12 cellular contexts compared by ENCODE assay signal in the genomic region with DNA sequence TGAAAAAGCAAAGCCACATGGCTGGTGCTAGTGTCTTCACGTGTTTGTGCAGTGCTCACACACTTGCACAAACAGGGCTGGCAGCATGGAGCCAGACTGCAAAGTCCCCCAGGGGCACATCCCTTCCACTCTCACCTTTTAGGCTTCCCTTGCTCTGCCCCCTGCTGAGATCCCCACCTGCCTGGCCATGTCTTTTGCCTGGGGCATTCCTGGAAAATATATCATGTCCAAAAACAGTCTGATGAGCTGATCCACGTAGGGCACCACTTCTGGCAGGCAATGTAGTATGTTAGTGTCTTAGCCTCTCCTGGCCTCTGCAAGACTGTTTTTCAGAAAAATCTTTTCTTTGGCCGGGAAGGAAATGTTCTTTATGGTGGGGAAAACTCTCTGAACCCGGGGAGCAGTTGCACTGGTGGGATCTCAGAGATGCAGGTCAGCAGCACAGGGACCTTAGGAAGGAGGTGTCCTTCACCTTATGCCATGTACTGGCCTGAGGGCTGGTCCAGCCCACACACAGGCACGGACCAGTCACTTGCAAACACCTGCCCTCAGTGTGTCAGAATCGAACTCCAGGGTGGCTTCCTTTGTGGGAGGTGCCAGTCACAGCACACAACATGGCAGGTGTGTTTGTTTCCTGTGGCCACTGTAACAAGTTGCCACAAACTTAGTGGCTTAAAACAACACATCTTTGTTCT. TPM values are rescaled to one million over a fixed set of nuclear protein-coding genes. Genes with fewer than 3 reads are reported as not detected.
DNase-seq lines count a peak whose midpoint lies in the region; ATAC-seq, FAIRE-seq and TF ChIP-seq lines count a peak whose summit lies in the region.
"Had no signal": no experiment of that assay in that cellular context is flagged by ENCODE, and none has a peak within 500 bp of the region (broad histone marks: within the 10 kb centered on the region; RNA-seq: fewer than 3 reads in every experiment).

No MANE protein-coding gene starts in this region.

- peaks cover 7% of the 10 kb centered on the region for H3K36me3 Mint-ChIP-seq in stimulated activated naive CD8-positive, alpha-beta T cell treated with anti-CD3 and anti-CD28 coated beads, Interleukin-15, Interleukin-2, amounts not matched to agents 100 ng/mL and 50 ng/mL, for 24 hours (ENCODE audit: low read depth)
- H3K36me3 Mint-ChIP-seq in T-helper 2 cell treated with Interferon-gamma antibody and Interleukin-4, amounts not matched to agents 5 μg/mL and 100 μg/mL, for 36 hours (ENCODE audit: low read depth): peaks cover 12% of the 10 kb centered on the region

- TF ChIP-seq CTCF in keratinocyte (optimal IDR thresholded peaks at IDR 0.05 in 1 of 3, IDR thresholded peaks at IDR 0.05 in 1 of 3, conservative IDR thresholded peaks at IDR 0.05 in 1 of 3; ENCODE audit: extremely low read depth in 1 of 3, insufficient read depth in 2 of 3, low read length in 3 of 3): no peak

- H3K9me3 ChIP-seq in keratinocyte (ENCODE audit: control insufficient read depth, low read depth, low read length): no peaks in the 10 kb centered on the region

- ATAC-seq in stimulated activated naive CD8-positive, alpha-beta T cell treated with anti-CD3 and anti-CD28 coated beads, Interleukin-15, Interleukin-2, amounts not matched to agents 100 U/mL and 50 U/mL, for 24 hours: no peak
- ATAC-seq in GM21381 (IDR thresholded peaks at IDR 0.05; ENCODE audit: unreplicated experiment): no peak
- ATAC-seq: left colon had no signal

- peaks cover 51% of the 10 kb centered on the region for H3K4me1 Mint-ChIP-seq in stimulated activated naive CD8-positive, alpha-beta T cell treated with anti-CD3 and anti-CD28 coated beads, Interleukin-15, Interleukin-2, amounts not matched to agents 100 ng/mL and 50 ng/mL, for 24 hours (ENCODE audit: low read depth)
- peaks cover 10% of the 10 kb centered on the region for H3K4me1 Mint-ChIP-seq in T-helper 2 cell treated with Interferon-gamma antibody and Interleukin-4, amounts not matched to agents 5 μg/mL and 100 μg/mL, for 36 hours (ENCODE audit: low read depth)

- peaks cover 19 to 43% of the 10 kb centered on the region in 2 experiments for H3K36me3 ChIP-seq in keratinocyte (ENCODE audit: control insufficient read depth in 2 of 2, extremely low read depth in 1 of 2, insufficient read depth in 2 of 2, low read length in 2 of 2)
- H3K36me3 ChIP-seq: neural progenitor cell had no signal

- H3K27ac ChIP-seq in keratinocyte (ENCODE audit: control insufficient read depth, insufficient read depth, low read length): peak overlapping the region; percentile 15
- H3K27ac ChIP-seq: neural progenitor cell had no signal

- H2AFZ ChIP-seq in keratinocyte (ENCODE audit: control insufficient read depth, low read length): no peak overlapping the region
- H2AFZ ChIP-seq: neural progenitor cell had no signal

- peaks cover 24% of the 10 kb centered on the region for H4K20me1 ChIP-seq in keratinocyte (ENCODE audit: control insufficient read depth, extremely low read depth, insufficient read depth, low read length)

- H3K4me2 ChIP-seq in keratinocyte (ENCODE audit: control insufficient read depth, extremely low read depth, insufficient read depth, low read depth, low read length): no peak overlapping the region
- H3K4me2 ChIP-seq: neural progenitor cell had no signal

- peaks cover 7% of the 10 kb centered on the region for H3K9me1 ChIP-seq in keratinocyte (ENCODE audit: control insufficient read depth, extremely low read depth, insufficient read depth, low read length)

- H3K79me2 ChIP-seq in keratinocyte (ENCODE audit: control insufficient read depth, insufficient read depth, low read length): peaks cover 74% of the 10 kb centered on the region

- H3K4me3 ChIP-seq in keratinocyte (ENCODE audit: control insufficient read depth in 2 of 3, extremely low read depth in 1 of 3, insufficient read depth in 2 of 3, low read depth in 1 of 3, low read length in 3 of 3): no peak overlapping the region
- H3K4me3 ChIP-seq: neural progenitor cell had no signal

- H3K27me3 ChIP-seq in keratinocyte (ENCODE audit: control insufficient read depth, extremely low read depth, insufficient read depth, low read length): no peaks in the 10 kb centered on the region
- H3K27me3 ChIP-seq: neural progenitor cell had no signal

- peaks cover 38% of the 10 kb centered on the region for H3K4me1 ChIP-seq in keratinocyte (ENCODE audit: control insufficient read depth, extremely low read depth, insufficient read depth, low read length)

- no peaks in the 10 kb centered on the region for H3K27me3 Mint-ChIP-seq in stimulated activated naive CD8-positive, alpha-beta T cell treated with anti-CD3 and anti-CD28 coated beads, Interleukin-15, Interleukin-2, amounts not matched to agents 100 ng/mL and 50 ng/mL, for 24 hours
- no peaks in the 10 kb centered on the region for H3K27me3 Mint-ChIP-seq in T-helper 2 cell treated with Interferon-gamma antibody and Interleukin-4, amounts not matched to agents 5 μg/mL and 100 μg/mL, for 36 hours (ENCODE audit: low read depth)

- H3K4me3 Mint-ChIP-seq in stimulated activated naive CD8-positive, alpha-beta T cell treated with anti-CD3 and anti-CD28 coated beads, Interleukin-15, Interleukin-2, amounts not matched to agents 100 ng/mL and 50 ng/mL, for 24 hours: no peak overlapping the region
- H3K4me3 Mint-ChIP-seq in T-helper 2 cell treated with Interferon-gamma antibody and Interleukin-4, amounts not matched to agents 5 μg/mL and 100 μg/mL, for 36 hours: no peak overlapping the region
- H3K4me3 Mint-ChIP-seq: neural progenitor cell had no signal

- DNase-seq in stimulated activated naive CD8-positive, alpha-beta T cell treated with anti-CD3 and anti-CD28 coated beads, Interleukin-15, Interleukin-2, amounts not matched to agents 100 U/mL and 50 U/mL, for 24 hours: no peak
- DNase-seq in T-helper 2 cell treated with Interferon-gamma antibody and Interleukin-4, amounts not matched to agents 5 μg/mL and 100 μg/mL, for 36 hours (ENCODE audit: low spot score): no peak
- DNase-seq in keratinocyte (ENCODE audit: low read depth, low spot score): no peak
- no peak for DNase-seq in CD1c-positive myeloid dendritic cell (ENCODE audit: extremely low spot score)
- no peak for DNase-seq in inferior parietal cortex (ENCODE audit: extremely low spot score)
- DNase-seq in stimulated activated naive CD4-positive, alpha-beta T cell treated with Interleukin-2 at 50 U/mL for 16 hours (lab: John Stamatoyannopoulos, UW): no peak
- DNase-seq: KG1, NCI-H446 had no signal

- peak overlapping the region; percentile 70 for H3K27ac Mint-ChIP-seq in stimulated activated naive CD8-positive, alpha-beta T cell treated with anti-CD3 and anti-CD28 coated beads, Interleukin-15, Interleukin-2, amounts not matched to agents 100 ng/mL and 50 ng/mL, for 24 hours
- peak overlapping the region; percentile 82 for H3K27ac Mint-ChIP-seq in T-helper 2 cell treated with Interferon-gamma antibody and Interleukin-4, amounts not matched to agents 5 μg/mL and 100 μg/mL, for 36 hours

- FAIRE-seq in keratinocyte (lab: Jason Lieb, UNC): peak; percentile 56

- no peaks in the 10 kb centered on the region for H3K9me3 Mint-ChIP-seq in stimulated activated naive CD8-positive, alpha-beta T cell treated with anti-CD3 and anti-CD28 coated beads, Interleukin-15, Interleukin-2, amounts not matched to agents 100 ng/mL and 50 ng/mL, for 24 hours
- no peaks in the 10 kb centered on the region for H3K9me3 Mint-ChIP-seq in T-helper 2 cell treated with Interferon-gamma antibody and Interleukin-4, amounts not matched to agents 5 μg/mL and 100 μg/mL, for 36 hours
- H3K9me3 Mint-ChIP-seq: neural progenitor cell had no signal

- dilution Hi-C loops in keratinocyte (cut with MboI; ENCODE audit: extremely low pct_ligation_motif_present, low sequenced_read_pairs): no loop called here

- H3K9ac ChIP-seq in keratinocyte (ENCODE audit: control insufficient read depth, extremely low read depth, insufficient read depth, low read length): no peak overlapping the region
- H3K9ac ChIP-seq: neural progenitor cell had no signal

RNA-seq across cellular contexts. Expression of a gene that starts 46.4 kb away (rescaled TPM):
- polyA plus RNA-seq in keratinocyte: 76.4 to 113 TPM (median 93.2 TPM) in 3 replicates
- polyA plus RNA-seq in keratinocyte (2011; ENCODE audit: low read depth): 241 TPM
- 61.6 and 75.3 TPM in 2 replicates for polyA plus RNA-seq in keratinocyte (2011; cell fraction: cytosol; rRNA removed)
- polyA plus RNA-seq in keratinocyte (2011; cell fraction: nucleus; rRNA removed): 160 and 188 TPM in 2 replicates
- 132 and 155 TPM in 2 replicates for polyA plus RNA-seq in keratinocyte (2012; ENCODE audit: low replicate concordance)
- polyA minus RNA-seq in keratinocyte: 188 to 396 TPM (median 205 TPM) in 3 replicates
- polyA minus RNA-seq in keratinocyte (2011; cell fraction: cytosol; rRNA and poly(A)+ RNA removed): 102 TPM
- polyA minus RNA-seq in keratinocyte (2011; cell fraction: nucleus; rRNA and poly(A)+ RNA removed): 123 and 162 TPM in 2 replicates
